Comparison of ENCODE assay signal across 20 cellular contexts in the genomic region with DNA sequence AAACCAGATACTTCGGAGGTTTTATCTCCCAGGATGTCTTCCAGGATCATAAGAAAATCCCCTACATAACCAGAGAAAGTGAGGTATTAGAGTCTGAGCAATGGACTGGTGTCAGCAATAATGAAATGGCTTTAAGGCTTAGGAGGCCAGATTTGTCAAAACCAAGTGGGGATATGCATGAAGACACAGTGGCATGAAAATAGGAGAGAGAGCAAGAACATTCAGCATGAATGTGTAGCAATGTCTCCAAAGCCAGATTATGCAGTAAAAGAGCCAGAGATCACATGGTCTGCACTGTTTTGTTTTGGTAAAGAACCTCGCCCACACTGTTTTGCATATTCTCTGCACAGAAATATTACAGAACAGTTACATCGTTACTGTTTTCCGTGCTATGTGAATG.
"Had no signal": no experiment of that assay in that cellular context is flagged by ENCODE, and none has a peak within 500 bp of the region (broad histone marks: within the 10 kb centered on the region; RNA-seq: fewer than 3 reads in every experiment).

No MANE protein-coding gene starts in this region.

- ATAC-seq: heart left ventricle; left lobe of liver; natural killer cell treated with Interleukin-12 subunit alpha and Interleukin-12 subunit beta and Interleukin-15 and Interleukin-18, amount 100 ng/mL, for 72 hours; pancreas; right cardiac atrium; stimulated activated effector memory CD8-positive, alpha-beta T cell treated with anti-CD3 and anti-CD28 coated beads, Interleukin-12 subunit alpha, Interleukin-12 subunit beta, amount 100 ng/mL, for 72 hours; stimulated activated naive CD8-positive, alpha-beta T cell treated with anti-CD3 and anti-CD28 coated beads, Interleukin-15, Interleukin-2, amounts not matched to agents 100 U/mL and 50 U/mL, for 24 hours had no signal

- H3K4me3 ChIP-seq: coronary artery, dorsolateral prefrontal cortex, heart left ventricle, pancreas, suprapubic skin, tibial artery, upper lobe of left lung, uterus had no signal

- H3K36me3 ChIP-seq: heart left ventricle, pancreas, suprapubic skin, tibial artery, upper lobe of left lung, uterus had no signal

- DNase-seq: dorsolateral prefrontal cortex; effector CD8-positive, alpha-beta T cell; heart left ventricle; hypothalamus; islet precursor cell; occipital lobe; pancreas; right cardiac atrium; stimulated activated CD4-positive, alpha-beta T cell treated with anti-CD3 and anti-CD28 coated beads, Interleukin-4, amount 100 ng/mL, for 1 hour; stimulated activated CD8-positive, alpha-beta memory T cell treated with anti-CD3 and anti-CD28 coated beads, Interleukin-4, amount 100 ng/mL, for 48 hours; stimulated activated naive CD8-positive, alpha-beta T cell treated with anti-CD3 and anti-CD28 coated beads, Interleukin-15, Interleukin-2, amounts not matched to agents 100 U/mL and 50 U/mL, for 24 hours; tibial artery; upper lobe of left lung; uterus had no signal

- H3K27me3 ChIP-seq: dorsolateral prefrontal cortex, heart left ventricle, pancreas, suprapubic skin, tibial artery, upper lobe of left lung, uterus had no signal

- H3K27ac Mint-ChIP-seq: natural killer cell treated with Interleukin-12 subunit alpha and Interleukin-12 subunit beta and Interleukin-15 and Interleukin-18, amount 100 ng/mL, for 72 hours; progenitor cell of endocrine pancreas; stimulated activated effector memory CD8-positive, alpha-beta T cell treated with anti-CD3 and anti-CD28 coated beads, Interleukin-12 subunit alpha, Interleukin-12 subunit beta, amount 100 ng/mL, for 72 hours had no signal

- H3K36me3 Mint-ChIP-seq: natural killer cell treated with Interleukin-12 subunit alpha and Interleukin-12 subunit beta and Interleukin-15 and Interleukin-18, amount 100 ng/mL, for 72 hours; stimulated activated effector memory CD8-positive, alpha-beta T cell treated with anti-CD3 and anti-CD28 coated beads, Interleukin-12 subunit alpha, Interleukin-12 subunit beta, amount 100 ng/mL, for 72 hours had no signal

- H3K4me1 ChIP-seq: pancreas, upper lobe of left lung, uterus had no signal

- H3K9me3 ChIP-seq: pancreas, suprapubic skin, upper lobe of left lung, uterus had no signal

- H3K4me3 Mint-ChIP-seq: natural killer cell treated with Interleukin-12 subunit alpha and Interleukin-12 subunit beta and Interleukin-15 and Interleukin-18, amount 100 ng/mL, for 72 hours; stimulated activated effector memory CD8-positive, alpha-beta T cell treated with anti-CD3 and anti-CD28 coated beads, Interleukin-12 subunit alpha, Interleukin-12 subunit beta, amount 100 ng/mL, for 72 hours had no signal

- H3K27ac ChIP-seq: coronary artery, dorsolateral prefrontal cortex, heart left ventricle, pancreas, suprapubic skin, upper lobe of left lung, uterus had no signal

- H3K4me1 Mint-ChIP-seq: stimulated activated effector memory CD8-positive, alpha-beta T cell treated with anti-CD3 and anti-CD28 coated beads, Interleukin-12 subunit alpha, Interleukin-12 subunit beta, amount 100 ng/mL, for 72 hours had no signal
